In the genomic region with DNA sequence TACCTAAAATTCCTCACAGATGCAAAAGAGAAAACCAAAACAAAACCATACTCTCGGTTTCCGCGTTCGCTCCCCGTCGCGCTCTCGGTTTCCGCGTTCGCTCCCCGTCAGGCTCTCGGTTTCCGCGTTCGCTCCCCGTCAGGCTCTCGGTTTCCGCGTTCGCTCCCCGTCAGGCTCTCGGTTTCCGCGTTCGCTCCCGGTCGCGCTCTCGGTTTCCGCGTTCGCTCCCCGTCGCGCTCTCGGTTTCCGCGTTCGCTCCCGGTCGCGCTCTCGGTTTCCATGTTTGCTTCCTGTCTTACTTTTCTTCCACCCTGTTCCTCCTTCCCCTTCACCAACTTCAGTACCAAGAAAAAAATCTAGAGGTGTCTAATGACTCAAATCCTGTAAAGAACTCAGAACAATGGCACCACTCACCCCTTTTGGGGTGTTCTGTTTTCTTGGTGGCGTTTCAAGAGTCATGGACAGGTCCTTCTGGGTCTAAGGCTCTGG, we compare ENCODE assay signal across 7 cellular contexts. TPM values are rescaled to one million over a fixed set of nuclear protein-coding genes. Genes with fewer than 3 reads are reported as not detected.
DNase-seq lines count a peak whose midpoint lies in the region; ATAC-seq and TF ChIP-seq lines count a peak whose summit lies in the region.
"Not testable (repeated sequence)": the region's sequence is repeated elsewhere in the genome, so short reads cannot be mapped to it uniquely, and the experiment has no call there.

No MANE protein-coding gene starts in this region.

- not testable (repeated sequence) for H3K9me3 Mint-ChIP-seq in GM23338; activated CD4-positive, alpha-beta T cell treated with anti-CD3 and anti-CD28 coated beads, Interleukin-2, amount 10 ng/mL, durations not matched to agents 7 days and 5 days; brain; immature natural killer cell; natural killer cell treated with Interleukin-12 subunit alpha and Interleukin-12 subunit beta and Interleukin-15 and Interleukin-18, amount 100 ng/mL, for 72 hours; stimulated activated effector memory CD8-positive, alpha-beta T cell treated with anti-CD3 and anti-CD28 coated beads, Interleukin-12 subunit alpha, Interleukin-12 subunit beta, amount 100 ng/mL, for 72 hours

- H3K79me2 ChIP-seq in GM23338 (replicated peaks; ENCODE audit: insufficient read depth): not testable (repeated sequence)

- H3K4me1 ChIP-seq in GM23338 (ENCODE audit: insufficient read depth): peaks cover 11% of the 10 kb centered on the region

- not testable (repeated sequence) for H3K9me2 ChIP-seq in GM23338 (ENCODE audit: insufficient read depth)

- POLR2A ChIA-PET in activated CD4-positive, alpha-beta T cell treated with anti-CD3 and anti-CD28 coated beads, Interleukin-2, amount 10 ng/mL, durations not matched to agents 7 days and 5 days (lab: Charles Lee): not testable (repeated sequence)

- H3K27me3 ChIP-seq in GM23338 (ENCODE audit: insufficient read depth): peaks cover 47% of the 10 kb centered on the region

- H3F3A ChIP-seq in GM23338 (replicated peaks; ENCODE audit: low read depth): not testable (repeated sequence)

- CTCF ChIA-PET in activated CD4-positive, alpha-beta T cell treated with anti-CD3 and anti-CD28 coated beads, Interleukin-2, amount 10 ng/mL, durations not matched to agents 7 days and 5 days (lab: Charles Lee): interaction anchor here (1.7 kb wide), 1 partner anchor 12 kb away, joined by 7 read pairs; no protein-coding TSS in a partner anchor

- not testable (repeated sequence) for ATAC-seq in GM23338; natural killer cell treated with Interleukin-12 subunit alpha and Interleukin-12 subunit beta and Interleukin-15 and Interleukin-18, amount 100 ng/mL, for 72 hours; stimulated activated effector memory CD8-positive, alpha-beta T cell treated with anti-CD3 and anti-CD28 coated beads, Interleukin-12 subunit alpha, Interleukin-12 subunit beta, amount 100 ng/mL, for 72 hours
- peak; percentile 24 for ATAC-seq in esophagus mucosa

- peak overlapping the region; percentile 95; the same call in 1 of the 2 replicates for H2AFZ ChIP-seq in GM23338

- H3K27me3 Mint-ChIP-seq in GM23338 (ENCODE audit: insufficient read depth, low read depth, poor library complexity) (peaks cover 30% of the 10 kb centered on the region), brain (peaks cover 60% of the 10 kb centered on the region), immature natural killer cell (ENCODE audit: low read depth in 3 of 3) (peaks cover 0 to 13% (median 5%) of the 10 kb centered on the region in 3 donors)
- H3K27me3 Mint-ChIP-seq in activated CD4-positive, alpha-beta T cell treated with anti-CD3 and anti-CD28 coated beads, Interleukin-2, amount 10 ng/mL, durations not matched to agents 7 days and 5 days; natural killer cell treated with Interleukin-12 subunit alpha and Interleukin-12 subunit beta and Interleukin-15 and Interleukin-18, amount 100 ng/mL, for 72 hours: not testable (repeated sequence)

- TF ChIP-seq CTCF in GM23338 (conservative IDR thresholded peaks at IDR 0.05; ENCODE audit: low read depth in 2 of 2); brain (conservative IDR thresholded peaks at IDR 0.05): not testable (repeated sequence)

- H4K20me1 ChIP-seq in GM23338 (replicated peaks; ENCODE audit: insufficient read depth): not testable (repeated sequence)

- DNase-seq in GM23338 (ENCODE audit: low spot score); activated CD4-positive, alpha-beta T cell treated with anti-CD3 and anti-CD28 coated beads, Interleukin-2, amount 10 ng/mL, durations not matched to agents 7 days and 5 days; natural killer cell treated with Interleukin-12 subunit alpha and Interleukin-12 subunit beta and Interleukin-15 and Interleukin-18, amount 100 ng/mL, for 72 hours (ENCODE audit: low spot score); stimulated activated effector memory CD8-positive, alpha-beta T cell treated with anti-CD3 and anti-CD28 coated beads, Interleukin-12 subunit alpha, Interleukin-12 subunit beta, amount 100 ng/mL, for 72 hours (ENCODE audit: low spot score in 2 of 2): not testable (repeated sequence)
- DNase-seq in immature natural killer cell: peak in 2 of 3 donors; percentile 35

- H3K36me3 ChIP-seq in GM23338 (ENCODE audit: insufficient read depth): not testable (repeated sequence)

- not testable (repeated sequence) for H3K36me3 Mint-ChIP-seq in GM23338 (ENCODE audit: low read depth); activated CD4-positive, alpha-beta T cell treated with anti-CD3 and anti-CD28 coated beads, Interleukin-2, amount 10 ng/mL, durations not matched to agents 7 days and 5 days (ENCODE audit: low read depth); brain; immature natural killer cell; natural killer cell treated with Interleukin-12 subunit alpha and Interleukin-12 subunit beta and Interleukin-15 and Interleukin-18, amount 100 ng/mL, for 72 hours; stimulated activated effector memory CD8-positive, alpha-beta T cell treated with anti-CD3 and anti-CD28 coated beads, Interleukin-12 subunit alpha, Interleukin-12 subunit beta, amount 100 ng/mL, for 72 hours

- peak overlapping the region; percentile 64 for H3K4me3 ChIP-seq in GM23338

- H3K4me1 Mint-ChIP-seq in GM23338; activated CD4-positive, alpha-beta T cell treated with anti-CD3 and anti-CD28 coated beads, Interleukin-2, amount 10 ng/mL, durations not matched to agents 7 days and 5 days; brain: not testable (repeated sequence)
- H3K4me1 Mint-ChIP-seq in immature natural killer cell: peaks cover 25 to 43% of the 10 kb centered on the region in 2 donors
- peaks cover 12 to 19% of the 10 kb centered on the region in 2 donors for H3K4me1 Mint-ChIP-seq in natural killer cell treated with Interleukin-12 subunit alpha and Interleukin-12 subunit beta and Interleukin-15 and Interleukin-18, amount 100 ng/mL, for 72 hours (ENCODE audit: low read depth in 2 of 2)
- H3K4me1 Mint-ChIP-seq in stimulated activated effector memory CD8-positive, alpha-beta T cell treated with anti-CD3 and anti-CD28 coated beads, Interleukin-12 subunit alpha, Interleukin-12 subunit beta, amount 100 ng/mL, for 72 hours: peaks cover 18% of the 10 kb centered on the region

- peak overlapping the region; percentile 82 for H3K4me2 ChIP-seq in GM23338

- not testable (repeated sequence) for H3K27ac Mint-ChIP-seq in GM23338, brain
- peak overlapping the region; percentile 70 for H3K27ac Mint-ChIP-seq in activated CD4-positive, alpha-beta T cell treated with anti-CD3 and anti-CD28 coated beads, Interleukin-2, amount 10 ng/mL, durations not matched to agents 7 days and 5 days
- peak overlapping the region; percentile 89 to 100 (median 97) for H3K27ac Mint-ChIP-seq in immature natural killer cell
- H3K27ac Mint-ChIP-seq in natural killer cell treated with Interleukin-12 subunit alpha and Interleukin-12 subunit beta and Interleukin-15 and Interleukin-18, amount 100 ng/mL, for 72 hours: peak overlapping the region; percentile 80 to 91
- H3K27ac Mint-ChIP-seq in stimulated activated effector memory CD8-positive, alpha-beta T cell treated with anti-CD3 and anti-CD28 coated beads, Interleukin-12 subunit alpha, Interleukin-12 subunit beta, amount 100 ng/mL, for 72 hours: peak overlapping the region; percentile 86

- H3K27ac ChIP-seq in GM23338 (ENCODE audit: low read depth): not testable (repeated sequence)

- H3K4me3 Mint-ChIP-seq in GM23338 (peak overlapping the region; percentile 76), brain (peak overlapping the region; percentile 66 to 83 (median 72)), immature natural killer cell (peak overlapping the region; percentile 84 to 99 (median 96))
- peak overlapping the region; percentile 59 for H3K4me3 Mint-ChIP-seq in activated CD4-positive, alpha-beta T cell treated with anti-CD3 and anti-CD28 coated beads, Interleukin-2, amount 10 ng/mL, durations not matched to agents 7 days and 5 days
- peak overlapping the region; percentile 90 for H3K4me3 Mint-ChIP-seq in natural killer cell treated with Interleukin-12 subunit alpha and Interleukin-12 subunit beta and Interleukin-15 and Interleukin-18, amount 100 ng/mL, for 72 hours
- H3K4me3 Mint-ChIP-seq in stimulated activated effector memory CD8-positive, alpha-beta T cell treated with anti-CD3 and anti-CD28 coated beads, Interleukin-12 subunit alpha, Interleukin-12 subunit beta, amount 100 ng/mL, for 72 hours: peak overlapping the region; percentile 76

RNA-seq across cellular contexts. Expression of a gene that starts 12.6 kb away (rescaled TPM):
- 62.4 and 70.7 TPM in 2 replicates for total RNA-seq in GM23338 (2014; rRNA removed; shearing (Covaris generic))
- polyA plus RNA-seq in GM23338 (2016; fragmentation: Nextera tagmentation; extraction: Ambion mirVana) (32.6 and 37.1 TPM in 2 replicates), brain (ENCODE audit: insufficient read depth, low read depth, low replicate concordance) (35.8 TPM), immature natural killer cell (10 to 100 TPM; 14.5 to 18.3 (median 14.6) TPM)
- total RNA-seq in activated CD4-positive, alpha-beta T cell treated with anti-CD3 and anti-CD28 coated beads, Interleukin-2, amount 10 ng/mL, durations not matched to agents 7 days and 5 days: 10 to 100 TPM; 53.0 to 56.6 TPM
- 21.8 TPM for total RNA-seq in esophagus mucosa
- 10 to 100 TPM; 39.9 to 71.5 TPM for total RNA-seq in natural killer cell treated with Interleukin-12 subunit alpha and Interleukin-12 subunit beta and Interleukin-15 and Interleukin-18, amount 100 ng/mL, for 72 hours

RNA-seq across cellular contexts. Expression of a gene that starts 31.8 kb away (rescaled TPM):
- 0.14 TPM in 1 of 2 replicates, not detected in the other for total RNA-seq in GM23338 (2014; rRNA removed; shearing (Covaris generic))
- 0.09 TPM in 1 of 2 replicates, not detected in the other for polyA plus RNA-seq in GM23338 (2016; fragmentation: Nextera tagmentation; extraction: Ambion mirVana)
- total RNA-seq in activated CD4-positive, alpha-beta T cell treated with anti-CD3 and anti-CD28 coated beads, Interleukin-2, amount 10 ng/mL, durations not matched to agents 7 days and 5 days: 10 to 100 TPM; 44.2 to 46.6 TPM
- 0.14 TPM for polyA plus RNA-seq in brain (ENCODE audit: insufficient read depth, low read depth, low replicate concordance)
- 0.36 TPM for total RNA-seq in esophagus mucosa
- 10 to 100 TPM in 1 of 3 donors, 1 to 10 TPM in 2; 5.8 to 25.6 (median 8.4) TPM for polyA plus RNA-seq in immature natural killer cell
- 10 to 100 TPM; 80.9 to 88.3 TPM for total RNA-seq in natural killer cell treated with Interleukin-12 subunit alpha and Interleukin-12 subunit beta and Interleukin-15 and Interleukin-18, amount 100 ng/mL, for 72 hours

RNA-seq across cellular contexts. Expression of a gene that starts 47.9 kb away (rescaled TPM):
- 1.8 and 4.9 TPM in 2 replicates for total RNA-seq in GM23338 (2014; rRNA removed; shearing (Covaris generic))
- polyA plus RNA-seq in GM23338 (2016; fragmentation: Nextera tagmentation; extraction: Ambion mirVana): 1.6 and 1.7 TPM in 2 replicates
- total RNA-seq in activated CD4-positive, alpha-beta T cell treated with anti-CD3 and anti-CD28 coated beads, Interleukin-2, amount 10 ng/mL, durations not matched to agents 7 days and 5 days: under 1 TPM; 0.60 to 0.77 TPM
- polyA plus RNA-seq in brain (ENCODE audit: insufficient read depth, low read depth, low replicate concordance): 15.8 TPM
- 8.2 TPM for total RNA-seq in esophagus mucosa
- polyA plus RNA-seq in immature natural killer cell: under 1 TPM in 2 of 3 donors, not detected in 1; 0.37 to 0.57 TPM
- total RNA-seq in natural killer cell treated with Interleukin-12 subunit alpha and Interleukin-12 subunit beta and Interleukin-15 and Interleukin-18, amount 100 ng/mL, for 72 hours: 1 to 10 TPM; 1.2 to 1.5 TPM

RNA-seq across cellular contexts. Expression of a gene that starts 55.3 kb away (rescaled TPM):
- total RNA-seq in GM23338 (2014; rRNA removed; shearing (Covaris generic)): 2.6 TPM in 2 replicates
- polyA plus RNA-seq in GM23338 (2016; fragmentation: Nextera tagmentation; extraction: Ambion mirVana) (1.1 and 1.6 TPM in 2 replicates), brain (ENCODE audit: insufficient read depth, low read depth, low replicate concordance) (6.6 TPM), immature natural killer cell (not detected)
- not detected for total RNA-seq in activated CD4-positive, alpha-beta T cell treated with anti-CD3 and anti-CD28 coated beads, Interleukin-2, amount 10 ng/mL, durations not matched to agents 7 days and 5 days
- total RNA-seq in esophagus mucosa: 184 TPM
- total RNA-seq in natural killer cell treated with Interleukin-12 subunit alpha and Interleukin-12 subunit beta and Interleukin-15 and Interleukin-18, amount 100 ng/mL, for 72 hours: not detected

Comparison
In these comparisons a context has a peak if more than half of its experiments do, and no peak if none do; other contexts are left out.
1. RNA of a gene that starts 31.8 kb away (total RNA-seq): 80.9 to 88.3 TPM in natural killer cell treated with Interleukin-12 subunit alpha and Interleukin-12 subunit beta and Interleukin-15 and Interleukin-18, amount 100 ng/mL, for 72 hours and 44.2 to 46.6 TPM in activated CD4-positive, alpha-beta T cell treated with anti-CD3 and anti-CD28 coated beads, Interleukin-2, amount 10 ng/mL, durations not matched to agents 7 days and 5 days; 0.36 TPM in esophagus mucosa (single experiment) and 0.14 TPM in GM23338; every median in the first group is over 10 times any median in the second.
2. Peak in every context shown above with its lines, with median percentiles within 50 percentile points of each other: H3K4me3 Mint-ChIP-seq.